ENCODE assay signal across 31 cellular contexts in the genomic region with DNA sequence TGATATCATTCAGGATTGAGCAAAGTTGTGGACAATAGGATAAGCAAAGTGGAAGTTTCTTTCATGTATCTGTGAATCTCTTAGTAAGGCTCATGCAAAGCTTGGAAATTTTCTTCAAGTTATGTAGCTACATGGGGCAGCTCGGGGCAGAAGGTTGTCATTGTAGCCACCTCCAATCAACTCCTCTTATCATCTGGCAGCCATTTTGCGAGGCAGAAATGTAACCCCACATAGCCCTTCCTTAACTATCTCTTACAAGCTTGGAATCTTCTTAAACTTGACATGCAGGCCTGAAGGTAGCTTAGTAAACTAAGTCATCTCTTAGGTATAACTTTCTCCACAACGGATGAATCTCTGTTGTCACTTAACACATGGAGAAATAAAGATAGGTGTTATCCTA.
"Had no signal": no experiment of that assay in that cellular context is flagged by ENCODE, and none has a peak within 500 bp of the region (broad histone marks: within the 10 kb centered on the region; RNA-seq: fewer than 3 reads in every experiment).

No MANE protein-coding gene starts in this region.

- H3K4me3 ChIP-seq: adrenal gland, body of pancreas, esophagus squamous epithelium, gastroesophageal sphincter had no signal

- H3K4me3 Mint-ChIP-seq: activated CD4-positive, alpha-beta memory T cell treated with anti-CD3 and anti-CD28 coated beads for 36 hours; activated CD4-positive, alpha-beta T cell treated with anti-CD3 and anti-CD28 coated beads for 36 hours; activated CD4-positive, alpha-beta T cell treated with anti-CD3 and anti-CD28 coated beads, Interleukin-2, amount 10 ng/mL, durations not matched to agents 24 days and 14 days; activated CD8-positive, alpha-beta memory T cell treated with anti-CD3 and anti-CD28 coated beads, Interleukin-2, amount 10 ng/mL, durations not matched to agents 7 days and 5 days; activated CD8-positive, alpha-beta T cell treated with anti-CD3 and anti-CD28 coated beads, Interleukin-2, amount 10 ng/mL, durations not matched to agents 7 days and 5 days; activated naive CD4-positive, alpha-beta T cell treated with anti-CD3 and anti-CD28 coated beads for 36 hours; activated naive CD4-positive, alpha-beta T cell treated with anti-CD3 and anti-CD28 coated beads, Interleukin-2, amount 50 U/mL, for 24 hours; activated naive CD8-positive, alpha-beta T cell treated with anti-CD3 and anti-CD28 coated beads for 36 hours; activated naive CD8-positive, alpha-beta T cell treated with anti-CD3 and anti-CD28 coated beads, Interleukin-2, amount 50 U/mL, for 24 hours; activated T-helper 1 cell treated with anti-CD3 and anti-CD28 coated beads, Interleukin-12 subunit alpha, Interleukin-12 subunit beta, Interleukin-2, Interleukin-4 antibody, amounts not matched to agents 30 ng/mL and 10 ng/mL and 1 ng/mL, durations not matched to agents 14 hours and 24 hours and 36 hours; effector memory CD8-positive, alpha-beta T cell had no signal

- H3K36me3 Mint-ChIP-seq: activated CD4-positive, alpha-beta memory T cell treated with anti-CD3 and anti-CD28 coated beads for 36 hours; activated CD8-positive, alpha-beta memory T cell treated with anti-CD3 and anti-CD28 coated beads, Interleukin-2, amount 10 ng/mL, durations not matched to agents 7 days and 5 days; activated naive CD4-positive, alpha-beta T cell treated with anti-CD3 and anti-CD28 coated beads, Interleukin-2, amount 50 U/mL, for 24 hours; activated naive CD8-positive, alpha-beta T cell treated with anti-CD3 and anti-CD28 coated beads for 36 hours had no signal

- H3K27me3 ChIP-seq: adrenal gland, body of pancreas, gastroesophageal sphincter had no signal

- H3K27ac ChIP-seq: adrenal gland, epithelial cell of prostate, esophagus squamous epithelium, gastroesophageal sphincter had no signal

- H3K27ac Mint-ChIP-seq: activated CD4-positive, alpha-beta memory T cell treated with anti-CD3 and anti-CD28 coated beads for 36 hours; activated CD4-positive, alpha-beta T cell treated with anti-CD3 and anti-CD28 coated beads for 36 hours; activated CD4-positive, alpha-beta T cell treated with anti-CD3 and anti-CD28 coated beads, Interleukin-2, amount 10 ng/mL, durations not matched to agents 24 days and 14 days; activated CD8-positive, alpha-beta memory T cell treated with anti-CD3 and anti-CD28 coated beads, Interleukin-2, amount 10 ng/mL, durations not matched to agents 7 days and 5 days; activated CD8-positive, alpha-beta T cell treated with anti-CD3 and anti-CD28 coated beads, Interleukin-2, amount 10 ng/mL, durations not matched to agents 7 days and 5 days; activated naive CD4-positive, alpha-beta T cell treated with anti-CD3 and anti-CD28 coated beads for 36 hours; activated naive CD4-positive, alpha-beta T cell treated with anti-CD3 and anti-CD28 coated beads, Interleukin-2, amount 50 U/mL, for 24 hours; activated naive CD8-positive, alpha-beta T cell treated with anti-CD3 and anti-CD28 coated beads for 36 hours; activated naive CD8-positive, alpha-beta T cell treated with anti-CD3 and anti-CD28 coated beads, Interleukin-2, amount 50 U/mL, for 24 hours; activated T-helper 1 cell treated with anti-CD3 and anti-CD28 coated beads, Interleukin-12 subunit alpha, Interleukin-12 subunit beta, Interleukin-2, Interleukin-4 antibody, amounts not matched to agents 30 ng/mL and 10 ng/mL and 1 ng/mL, durations not matched to agents 14 hours and 24 hours and 36 hours; activated T-helper 2 cell treated with anti-CD3 and anti-CD28 coated beads, Interferon-gamma antibody, Interleukin-2, Interleukin-4, amounts not matched to agents 10 μg/mL and 5 μg/mL and 100 μg/mL, durations not matched to agents 14 hours and 24 hours and 36 hours; effector memory CD8-positive, alpha-beta T cell had no signal

- H3K36me3 ChIP-seq: adrenal gland, esophagus squamous epithelium, gastroesophageal sphincter had no signal

- DNase-seq: activated CD4-positive, alpha-beta memory T cell treated with anti-CD3 and anti-CD28 coated beads for 36 hours; activated CD4-positive, alpha-beta T cell treated with anti-CD3 and anti-CD28 coated beads for 36 hours; activated CD4-positive, alpha-beta T cell treated with anti-CD3 and anti-CD28 coated beads, Interleukin-2, amount 10 ng/mL, durations not matched to agents 24 days and 14 days; activated CD4-positive, CD25-positive, alpha-beta regulatory T cell; activated CD4-positive, CD25-positive, alpha-beta regulatory T cell treated with anti-CD3 and anti-CD28 coated beads, Interleukin-2, amount 50 U/mL, for 72 hours; activated CD8-positive, alpha-beta memory T cell treated with anti-CD3 and anti-CD28 coated beads, Interleukin-2, amount 10 ng/mL, durations not matched to agents 7 days and 5 days; activated CD8-positive, alpha-beta memory T cell treated with anti-CD3 and anti-CD28 coated beads, Interleukin-2, amount 50 U/mL, for 4 hours; activated CD8-positive, alpha-beta T cell treated with anti-CD3 and anti-CD28 coated beads, Interleukin-2, amount 10 ng/mL, durations not matched to agents 7 days and 5 days; activated effector memory CD4-positive, alpha-beta T cell treated with anti-CD3 and anti-CD28 coated beads, Interleukin-2, amount 50 U/mL, for 16 hours; activated naive CD4-positive, alpha-beta T cell treated with anti-CD3 and anti-CD28 coated beads for 36 hours; activated naive CD8-positive, alpha-beta T cell treated with anti-CD3 and anti-CD28 coated beads for 36 hours; activated naive CD8-positive, alpha-beta T cell treated with anti-CD3 and anti-CD28 coated beads, Interleukin-2, amount 50 U/mL, for 24 hours; activated T-cell treated with anti-CD3 and anti-CD28 coated beads, Interleukin-2, amount 50 U/mL, for 1 hour; activated T-cell treated with anti-CD3 and anti-CD28 coated beads, Interleukin-2, amount 50 U/mL, for 48 hours; adrenal gland; amygdala; aorta; body of pancreas; caudate nucleus; cortex of kidney; dermis blood vessel endothelial cell; effector CD4-positive, alpha-beta T cell; effector memory CD8-positive, alpha-beta T cell; esophagus squamous epithelium; foreskin melanocyte; T-helper 2 cell had no signal

- H3K9me3 ChIP-seq: adrenal gland, body of pancreas had no signal

- H3K4me1 Mint-ChIP-seq: activated CD4-positive, alpha-beta T cell treated with anti-CD3 and anti-CD28 coated beads for 36 hours; activated CD4-positive, alpha-beta T cell treated with anti-CD3 and anti-CD28 coated beads, Interleukin-2, amount 10 ng/mL, durations not matched to agents 24 days and 14 days; activated CD8-positive, alpha-beta memory T cell treated with anti-CD3 and anti-CD28 coated beads, Interleukin-2, amount 10 ng/mL, durations not matched to agents 7 days and 5 days; activated naive CD4-positive, alpha-beta T cell treated with anti-CD3 and anti-CD28 coated beads, Interleukin-2, amount 50 U/mL, for 24 hours; activated naive CD8-positive, alpha-beta T cell treated with anti-CD3 and anti-CD28 coated beads for 36 hours; activated naive CD8-positive, alpha-beta T cell treated with anti-CD3 and anti-CD28 coated beads, Interleukin-2, amount 50 U/mL, for 24 hours had no signal

- H3K27me3 Mint-ChIP-seq: activated CD4-positive, alpha-beta memory T cell treated with anti-CD3 and anti-CD28 coated beads for 36 hours; activated CD4-positive, alpha-beta T cell treated with anti-CD3 and anti-CD28 coated beads for 36 hours; activated CD4-positive, alpha-beta T cell treated with anti-CD3 and anti-CD28 coated beads, Interleukin-2, amount 10 ng/mL, durations not matched to agents 24 days and 14 days; activated CD8-positive, alpha-beta memory T cell treated with anti-CD3 and anti-CD28 coated beads, Interleukin-2, amount 10 ng/mL, durations not matched to agents 7 days and 5 days; activated naive CD4-positive, alpha-beta T cell treated with anti-CD3 and anti-CD28 coated beads, Interleukin-2, amount 50 U/mL, for 24 hours; activated naive CD8-positive, alpha-beta T cell treated with anti-CD3 and anti-CD28 coated beads for 36 hours; activated naive CD8-positive, alpha-beta T cell treated with anti-CD3 and anti-CD28 coated beads, Interleukin-2, amount 50 U/mL, for 24 hours; effector memory CD8-positive, alpha-beta T cell had no signal

- H3K9me3 Mint-ChIP-seq: activated CD4-positive, alpha-beta memory T cell treated with anti-CD3 and anti-CD28 coated beads for 36 hours; activated naive CD4-positive, alpha-beta T cell treated with anti-CD3 and anti-CD28 coated beads, Interleukin-2, amount 50 U/mL, for 24 hours had no signal

- ATAC-seq: activated CD4-positive, alpha-beta T cell treated with anti-CD3 and anti-CD28 coated beads for 36 hours; activated CD8-positive, alpha-beta memory T cell treated with anti-CD3 and anti-CD28 coated beads, Interleukin-2, amount 10 ng/mL, durations not matched to agents 7 days and 5 days; activated CD8-positive, alpha-beta T cell treated with anti-CD3 and anti-CD28 coated beads, Interleukin-2, amount 10 ng/mL, durations not matched to agents 7 days and 5 days; activated naive CD8-positive, alpha-beta T cell treated with anti-CD3 and anti-CD28 coated beads, Interleukin-2, amount 50 U/mL, for 24 hours; body of pancreas; effector memory CD8-positive, alpha-beta T cell; gastroesophageal sphincter had no signal
